In genomic region chr12:75910452-75910722, GRCh38 we compare ENCODE assay signal across 20 cellular contexts.
DNase-seq lines count a peak whose midpoint lies in the region; ATAC-seq and TF ChIP-seq lines count a peak whose summit lies in the region.
"Had no signal": no experiment of that assay in that cellular context is flagged by ENCODE, and none has a peak within 500 bp of the region (broad histone marks: within the 10 kb centered on the region; RNA-seq: fewer than 3 reads in every experiment).

No MANE protein-coding gene starts in this region.

- TF ChIP-seq CTCF in GM23338 (conservative IDR thresholded peaks at IDR 0.05; ENCODE audit: low read depth in 2 of 2), result no peak
- TF ChIP-seq CTCF in VCaP (conservative IDR thresholded peaks at IDR 0.05), result no peak
- TF ChIP-seq CTCF in neural progenitor cell (IDR thresholded peaks at IDR 0.05), result no peak

- H3K4me1 Mint-ChIP-seq in GM23338 (peaks cover 8% of the 10 kb centered on the region), neural progenitor cell (peaks cover 18% of the 10 kb centered on the region)
- H3K4me1 Mint-ChIP-seq: activated CD4-positive, alpha-beta T cell treated with anti-CD3 and anti-CD28 coated beads, Interleukin-2, amount 10 ng/mL, durations not matched to agents 7 days and 5 days had no signal

- H3K4me3 ChIP-seq in GM23338 (no peak overlapping the region), neural progenitor cell (no peak overlapping the region)
- H3K4me3 ChIP-seq: sigmoid colon, vagina had no signal

- H3K36me3 ChIP-seq in GM23338 (ENCODE audit: insufficient read depth), result no peaks in the 10 kb centered on the region
- no peaks in the 10 kb centered on the region for H3K36me3 ChIP-seq in neural progenitor cell
- H3K36me3 ChIP-seq: sigmoid colon, vagina had no signal

- no peak overlapping the region for H3K4me2 ChIP-seq in GM23338
- H3K4me2 ChIP-seq in neural progenitor cell, result no peak overlapping the region

- H3K9ac ChIP-seq in neural progenitor cell, result no peak overlapping the region

- H3K9me3 Mint-ChIP-seq in GM23338, result no peaks in the 10 kb centered on the region
- no peaks in the 10 kb centered on the region for H3K9me3 Mint-ChIP-seq in neural progenitor cell
- H3K9me3 Mint-ChIP-seq: activated CD4-positive, alpha-beta T cell treated with anti-CD3 and anti-CD28 coated beads, Interleukin-2, amount 10 ng/mL, durations not matched to agents 7 days and 5 days; activated T-cell treated with anti-CD3 and anti-CD28 coated beads, Interleukin-2, amount 50 U/mL, for 4 hours; WTC11 had no signal

- H3K4me1 ChIP-seq in GM23338 (ENCODE audit: insufficient read depth) (peaks cover 3% of the 10 kb centered on the region; the same call in 1 of the 2 replicates), neural progenitor cell (peaks cover 2% of the 10 kb centered on the region)

- no peaks in the 10 kb centered on the region for H3K9me2 ChIP-seq in GM23338 (ENCODE audit: insufficient read depth)

- ATAC-seq in GM23338, result no peak
- ATAC-seq: activated T-cell treated with anti-CD3 and anti-CD28 coated beads, Interleukin-2, amount 50 U/mL, for 4 hours; Right ventricle myocardium inferior had no signal

- H3K27ac ChIP-seq in GM23338 (ENCODE audit: low read depth), result no peak overlapping the region
- peak overlapping the region; percentile 69 for H3K27ac ChIP-seq in VCaP
- no peak overlapping the region for H3K27ac ChIP-seq in neural progenitor cell
- H3K27ac ChIP-seq: sigmoid colon had no signal

- H4K20me1 ChIP-seq in GM23338 (replicated peaks; ENCODE audit: insufficient read depth) (no peaks in the 10 kb centered on the region), neural progenitor cell (ENCODE audit: low read depth) (no peaks in the 10 kb centered on the region)

- no peaks in the 10 kb centered on the region for H3K9me3 ChIP-seq in neural progenitor cell (ENCODE audit: low read depth)
- H3K9me3 ChIP-seq: sigmoid colon, vagina had no signal

- H3F3A ChIP-seq in GM23338 (replicated peaks; ENCODE audit: low read depth) (no peaks in the 10 kb centered on the region), neural progenitor cell (ENCODE audit: low read depth) (no peaks in the 10 kb centered on the region)

- H3K36me3 Mint-ChIP-seq in GM23338 (ENCODE audit: low read depth) (no peaks in the 10 kb centered on the region), neural progenitor cell (no peaks in the 10 kb centered on the region)
- H3K36me3 Mint-ChIP-seq: CD4-positive, CD25-positive, alpha-beta regulatory T cell; WTC11 had no signal

- no peaks in the 10 kb centered on the region for H3K27me3 Mint-ChIP-seq in GM23338 (ENCODE audit: insufficient read depth, low read depth, poor library complexity)
- no peaks in the 10 kb centered on the region for H3K27me3 Mint-ChIP-seq in neural progenitor cell (ENCODE audit: insufficient read depth, low read depth)
- H3K27me3 Mint-ChIP-seq: CD4-positive, CD25-positive, alpha-beta regulatory T cell had no signal

- H3K79me2 ChIP-seq in GM23338 (replicated peaks; ENCODE audit: insufficient read depth) (no peaks in the 10 kb centered on the region), neural progenitor cell (ENCODE audit: low read depth) (no peaks in the 10 kb centered on the region)

- no peak overlapping the region for H3K4me3 Mint-ChIP-seq in GM23338
- H3K4me3 Mint-ChIP-seq in neural progenitor cell, result no peak overlapping the region
- H3K4me3 Mint-ChIP-seq: activated CD4-positive, alpha-beta T cell treated with anti-CD3 and anti-CD28 coated beads, Interleukin-2, amount 10 ng/mL, durations not matched to agents 7 days and 5 days; activated T-cell treated with anti-CD3 and anti-CD28 coated beads, Interleukin-2, amount 50 U/mL, for 4 hours; CD4-positive, CD25-positive, alpha-beta regulatory T cell; WTC11 had no signal

- H3K27ac Mint-ChIP-seq in GM23338, result peak overlapping the region; percentile 38; the same call in 1 of the 2 replicates
- peak overlapping the region; percentile 82 for H3K27ac Mint-ChIP-seq in neural progenitor cell
- H3K27ac Mint-ChIP-seq: activated CD4-positive, alpha-beta T cell treated with anti-CD3 and anti-CD28 coated beads, Interleukin-2, amount 10 ng/mL, durations not matched to agents 7 days and 5 days; CD4-positive, CD25-positive, alpha-beta regulatory T cell; WTC11 had no signal

- DNase-seq in NCI-H1092 treated with DMSO at 0.1 percent for 48 hours (lab: John Stamatoyannopoulos, UW), result peak; percentile 20
- DNase-seq in NCI-H1092 (lab: John Stamatoyannopoulos, UW), result no peak
- DNase-seq in GM23338 (ENCODE audit: low spot score), result no peak
- no peak for DNase-seq in neural progenitor cell (ENCODE audit: low spot score)
- DNase-seq in RPMI8226, result no peak
- DNase-seq in stimulated activated naive CD4-positive, alpha-beta T cell (lab: John Stamatoyannopoulos, UW), result no peak
- no peak for DNase-seq in SIG-M5 (lab: John Stamatoyannopoulos, UW)
- DNase-seq: activated CD4-positive, alpha-beta T cell treated with anti-CD3 and anti-CD28 coated beads, Interleukin-2, amount 10 ng/mL, durations not matched to agents 7 days and 5 days; activated T-cell treated with anti-CD3 and anti-CD28 coated beads, Interleukin-2, amount 50 U/mL, for 4 hours; CD4-positive, CD25-positive, alpha-beta regulatory T cell; kidney; NCI-H1105; OCI-M1; sigmoid colon; stimulated activated naive CD4-positive, alpha-beta T cell treated with Interleukin-2 at 50 U/mL for 16 hours; T1000 had no signal

- no peaks in the 10 kb centered on the region for H3K27me3 ChIP-seq in GM23338 (ENCODE audit: insufficient read depth)
- H3K27me3 ChIP-seq in neural progenitor cell, result no peaks in the 10 kb centered on the region
- H3K27me3 ChIP-seq: sigmoid colon, vagina had no signal

- H2AFZ ChIP-seq in GM23338 (no peak overlapping the region), neural progenitor cell (replicated peaks) (no peak overlapping the region)

TF ChIP-seq in GM23338, 12 proteins besides CTCF, POLR2A, EP300 and RAD21 (continues in another document):
- no peak for TF ChIP-seq ETS1 (IDR thresholded peaks at IDR 0.05)
- no peak for TF ChIP-seq EZH2phosphoT487 (IDR thresholded peaks at IDR 0.05; ENCODE audit: unreplicated experiment)
- TF ChIP-seq EZH2 (IDR thresholded peaks at IDR 0.05; ENCODE audit: low read depth, unreplicated experiment), result no peak
- no peak for TF ChIP-seq ZNF331 (CRISPR knock-in tag; IDR thresholded peaks at IDR 0.05; ENCODE audit: low read depth)
- no peak for TF ChIP-seq JUNB (IDR thresholded peaks at IDR 0.05; ENCODE audit: unreplicated experiment)
- no peak for TF ChIP-seq CREB1 (CRISPR knock-in tag; IDR thresholded peaks at IDR 0.05; ENCODE audit: low read depth)
- no peak for TF ChIP-seq POLR2AphosphoS5 (IDR thresholded peaks at IDR 0.05; ENCODE audit: low read depth)
- TF ChIP-seq ZNF114 (CRISPR knock-in tag; IDR thresholded peaks at IDR 0.05), result no peak
- no peak for TF ChIP-seq STAT1 (IDR thresholded peaks at IDR 0.05; ENCODE audit: unreplicated experiment)
- TF ChIP-seq, protein P1, sequence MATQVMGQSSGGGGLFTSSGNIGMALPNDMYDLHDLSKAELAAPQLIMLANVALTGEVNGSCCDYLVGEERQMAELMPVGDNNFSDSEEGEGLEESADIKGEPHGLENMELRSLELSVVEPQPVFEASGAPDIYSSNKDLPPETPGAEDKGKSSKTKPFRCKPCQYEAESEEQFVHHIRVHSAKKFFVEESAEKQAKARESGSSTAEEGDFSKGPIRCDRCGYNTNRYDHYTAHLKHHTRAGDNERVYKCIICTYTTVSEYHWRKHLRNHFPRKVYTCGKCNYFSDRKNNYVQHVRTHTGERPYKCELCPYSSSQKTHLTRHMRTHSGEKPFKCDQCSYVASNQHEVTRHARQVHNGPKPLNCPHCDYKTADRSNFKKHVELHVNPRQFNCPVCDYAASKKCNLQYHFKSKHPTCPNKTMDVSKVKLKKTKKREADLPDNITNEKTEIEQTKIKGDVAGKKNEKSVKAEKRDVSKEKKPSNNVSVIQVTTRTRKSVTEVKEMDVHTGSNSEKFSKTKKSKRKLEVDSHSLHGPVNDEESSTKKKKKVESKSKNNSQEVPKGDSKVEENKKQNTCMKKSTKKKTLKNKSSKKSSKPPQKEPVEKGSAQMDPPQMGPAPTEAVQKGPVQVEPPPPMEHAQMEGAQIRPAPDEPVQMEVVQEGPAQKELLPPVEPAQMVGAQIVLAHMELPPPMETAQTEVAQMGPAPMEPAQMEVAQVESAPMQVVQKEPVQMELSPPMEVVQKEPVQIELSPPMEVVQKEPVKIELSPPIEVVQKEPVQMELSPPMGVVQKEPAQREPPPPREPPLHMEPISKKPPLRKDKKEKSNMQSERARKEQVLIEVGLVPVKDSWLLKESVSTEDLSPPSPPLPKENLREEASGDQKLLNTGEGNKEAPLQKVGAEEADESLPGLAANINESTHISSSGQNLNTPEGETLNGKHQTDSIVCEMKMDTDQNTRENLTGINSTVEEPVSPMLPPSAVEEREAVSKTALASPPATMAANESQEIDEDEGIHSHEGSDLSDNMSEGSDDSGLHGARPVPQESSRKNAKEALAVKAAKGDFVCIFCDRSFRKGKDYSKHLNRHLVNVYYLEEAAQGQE (IDR thresholded peaks at IDR 0.05; ENCODE audit: unreplicated experiment), result no peak
- TF ChIP-seq NANOG (IDR thresholded peaks at IDR 0.05; ENCODE audit: borderline replicate concordance), result no peak
